In the genomic region with DNA sequence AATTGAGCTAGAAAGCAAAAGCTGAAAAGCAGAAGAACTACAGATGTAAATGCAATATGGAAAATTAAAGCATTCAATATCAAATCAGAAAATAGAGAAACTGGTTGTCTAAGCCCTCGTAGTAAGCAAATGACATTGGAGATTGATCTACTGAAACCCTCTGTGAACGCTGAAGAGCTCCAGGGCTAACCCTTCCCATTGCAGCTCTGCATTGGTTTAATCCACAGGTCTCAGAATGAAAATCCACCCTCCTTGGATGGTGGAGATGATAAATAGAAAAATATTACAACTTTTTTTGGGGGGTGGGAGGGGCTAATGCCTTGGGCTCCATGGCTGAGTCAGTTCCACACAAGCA, we compare ENCODE assay signal across 8 cellular contexts. TPM values are rescaled to one million over a fixed set of nuclear protein-coding genes. Genes with fewer than 3 reads are reported as not detected.
DNase-seq lines count a peak whose midpoint lies in the region; ATAC-seq and TF ChIP-seq lines count a peak whose summit lies in the region.

No MANE protein-coding gene starts in this region.

- H3K36me3 ChIP-seq in KOPT-K1 (ENCODE audit: insufficient read depth, low read length) (no peaks in the 10 kb centered on the region), neural progenitor cell (no peaks in the 10 kb centered on the region)

- peaks cover 7% of the 10 kb centered on the region for H3K36me3 Mint-ChIP-seq in neural progenitor cell

- H3K4me1 Mint-ChIP-seq in neural progenitor cell, result peaks cover 69% of the 10 kb centered on the region

- H3K79me2 ChIP-seq in neural progenitor cell (ENCODE audit: low read depth), result peaks cover 91% of the 10 kb centered on the region

- H3K27ac Mint-ChIP-seq in neural progenitor cell, result peak overlapping the region; percentile 100

- ATAC-seq in HG02938 (IDR thresholded peaks at IDR 0.05; ENCODE audit: unreplicated experiment) (no peak), HG02885 (IDR thresholded peaks at IDR 0.05; ENCODE audit: poor library complexity, unreplicated experiment) (no peak)

- H3K4me1 ChIP-seq in neural progenitor cell, result peaks cover 28% of the 10 kb centered on the region

- peak overlapping the region; percentile 37; the same call in 1 of the 2 replicates for H3K27ac ChIP-seq in C4-2B
- H3K27ac ChIP-seq in KOPT-K1 (ENCODE audit: low read depth, low read length, poor library complexity, severe bottlenecking), result peak overlapping the region; percentile 51
- peak overlapping the region; percentile 90 for H3K27ac ChIP-seq in cingulate gyrus (ENCODE audit: low read depth, low read length)
- H3K27ac ChIP-seq in neural progenitor cell, result peak overlapping the region; percentile 13

- H3F3A ChIP-seq in neural progenitor cell (ENCODE audit: low read depth), result peaks cover 41% of the 10 kb centered on the region

- no peaks in the 10 kb centered on the region for H3K9me3 Mint-ChIP-seq in neural progenitor cell

- H3K9me3 ChIP-seq in KOPT-K1 (ENCODE audit: insufficient read depth, low read length, poor library complexity, severe bottlenecking) (no peaks in the 10 kb centered on the region), neural progenitor cell (ENCODE audit: low read depth) (no peaks in the 10 kb centered on the region)

- no peak overlapping the region for H2AFZ ChIP-seq in neural progenitor cell (replicated peaks)

- H3K27me3 Mint-ChIP-seq in neural progenitor cell (ENCODE audit: insufficient read depth, low read depth), result peaks cover 2% of the 10 kb centered on the region

- peaks cover 56% of the 10 kb centered on the region for H4K20me1 ChIP-seq in neural progenitor cell (ENCODE audit: low read depth)

- H3K4me3 Mint-ChIP-seq in neural progenitor cell, result peak overlapping the region; percentile 66

- no peak overlapping the region for H3K4me2 ChIP-seq in neural progenitor cell

- DNase-seq in neural progenitor cell (ENCODE audit: low spot score) (no peak), mucosa of gallbladder (ENCODE audit: low spot score) (no peak)
- no peak for DNase-seq in stimulated activated CD4-positive, alpha-beta T cell treated with anti-CD3 and anti-CD28 coated beads, Interleukin-4, amount 100 ng/mL, for 1 hour

- TF ChIP-seq CTCF in C4-2B (conservative IDR thresholded peaks at IDR 0.05), result no peak
- TF ChIP-seq CTCF in neural progenitor cell (IDR thresholded peaks at IDR 0.05), result no peak

- no peaks in the 10 kb centered on the region for H3K27me3 ChIP-seq in neural progenitor cell

- no peak overlapping the region for H3K4me3 ChIP-seq in neural progenitor cell

- H3K9ac ChIP-seq in neural progenitor cell, result no peak overlapping the region

RNA-seq across cellular contexts. Expression of a gene that starts 40.5 kb away (rescaled TPM):
- total RNA-seq in neural progenitor cell (ENCODE audit: low replicate concordance), result 116 and 128 TPM in 2 replicates
- 194 TPM for total RNA-seq in mucosa of gallbladder

RNA-seq across cellular contexts. Expression of a gene that starts 57.1 kb away (rescaled TPM):
- total RNA-seq in neural progenitor cell (ENCODE audit: low replicate concordance), result not detected in 2 replicates
- 22.4 TPM for total RNA-seq in mucosa of gallbladder

Comparison
In these comparisons a context has a peak if more than half of its experiments do, and no peak if none do; other contexts are left out.
1. H3K27ac ChIP-seq: peak in every context shown above with its lines; median percentile 90 in cingulate gyrus; 51 in KOPT-K1; 37 in C4-2B; 13 in neural progenitor cell.
2. RNA of a gene that starts 57.1 kb away (total RNA-seq): 22.4 TPM in mucosa of gallbladder (single experiment); not detected in neural progenitor cell; every median in the first group is over 10 times any median in the second.